35 cellular contexts compared by ENCODE assay signal in genomic region chr15:89668174-89668573, GRCh38. TPM values are rescaled to one million over a fixed set of nuclear protein-coding genes. Genes with fewer than 3 reads are reported as not detected.
"Had no signal": no experiment of that assay in that cellular context is flagged by ENCODE, and none has a peak within 500 bp of the region (broad histone marks: within the 10 kb centered on the region; RNA-seq: fewer than 3 reads in every experiment).

No MANE protein-coding gene starts in this region.

- ATAC-seq: activated CD4-positive, alpha-beta T cell treated with anti-CD3 and anti-CD28 coated beads for 36 hours; activated CD4-positive, CD25-positive, alpha-beta regulatory T cell treated with anti-CD3 and anti-CD28 coated beads, Interleukin-2, amount 50 U/mL, for 24 hours; activated CD8-positive, alpha-beta memory T cell treated with anti-CD3 and anti-CD28 coated beads, Interleukin-2, amount 10 ng/mL, durations not matched to agents 7 days and 5 days; activated CD8-positive, alpha-beta T cell treated with anti-CD3 and anti-CD28 coated beads, Interleukin-2, amount 10 ng/mL, durations not matched to agents 7 days and 5 days; body of pancreas; WTC11 had no signal

- H3K9me3 ChIP-seq: adrenal gland, body of pancreas, breast epithelium had no signal

- H3K27me3 ChIP-seq: adrenal gland, body of pancreas, brain microvascular endothelial cell, breast epithelium had no signal

- FAIRE-seq: astrocyte, colon, TTC549 had no signal

- H3K27ac ChIP-seq: adrenal gland, body of pancreas, brain microvascular endothelial cell, breast epithelium, WERI-Rb-1 had no signal

- H3K4me3 ChIP-seq: adrenal gland, body of pancreas, breast epithelium had no signal

- H3K36me3 ChIP-seq: adrenal gland, brain microvascular endothelial cell, breast epithelium, WERI-Rb-1 had no signal

- DNase-seq: activated CD4-positive, alpha-beta memory T cell treated with anti-CD3 and anti-CD28 coated beads, Interleukin-2, amount 10 ng/mL, durations not matched to agents 7 days and 5 days; activated CD4-positive, alpha-beta T cell treated with anti-CD3 and anti-CD28 coated beads for 1 hour; activated CD4-positive, alpha-beta T cell treated with anti-CD3 and anti-CD28 coated beads for 36 hours; activated CD4-positive, alpha-beta T cell treated with anti-CD3 and anti-CD28 coated beads for 48 hours; activated CD4-positive, alpha-beta T cell treated with anti-CD3 and anti-CD28 coated beads, Interleukin-2, amount 10 ng/mL, durations not matched to agents 7 days and 5 days; activated CD4-positive, alpha-beta T cell treated with anti-CD3 and anti-CD28 coated beads, Interleukin-2, amount 50 U/mL, for 48 hours; activated CD4-positive, CD25-positive, alpha-beta regulatory T cell; activated CD8-positive, alpha-beta memory T cell treated with anti-CD3 and anti-CD28 coated beads for 24 hours; activated CD8-positive, alpha-beta memory T cell treated with anti-CD3 and anti-CD28 coated beads, Interleukin-2, amount 10 ng/mL, durations not matched to agents 7 days and 5 days; activated CD8-positive, alpha-beta memory T cell treated with anti-CD3 and anti-CD28 coated beads, Interleukin-2, amount 50 U/mL, for 48 hours; activated CD8-positive, alpha-beta T cell treated with anti-CD3 and anti-CD28 coated beads, Interleukin-2, amount 10 ng/mL, durations not matched to agents 7 days and 5 days; activated effector memory CD4-positive, alpha-beta T cell treated with Interleukin-2 at 50 U/mL for 16 hours; activated gamma-delta T cell; activated naive CD4-positive, alpha-beta T cell treated with anti-CD3 and anti-CD28 coated beads, Interleukin-2, amount 10 ng/mL, durations not matched to agents 7 days and 5 days; activated naive CD4-positive, alpha-beta T cell treated with Interleukin-2 at 50 U/mL for 16 hours; activated T-cell treated with anti-CD3 and anti-CD28 coated beads, Interleukin-2, amount 50 U/mL, for 24 hours; activated T-cell treated with anti-CD3 and anti-CD28 coated beads, Interleukin-2, amount 50 U/mL, for 48 hours; adrenal gland; amniotic stem cell; aorta; body of pancreas; brain microvascular endothelial cell; central memory CD4-positive, alpha-beta T cell; T-helper 1 cell; T-helper 2 cell; T-helper 9 cell; WERI-Rb-1 had no signal

RNA-seq across cellular contexts. Expression of gene PLIN1, which starts 11.0 kb away (rescaled TPM):
- total RNA-seq: activated CD8-positive, alpha-beta T cell treated with anti-CD3 and anti-CD28 coated beads, Interleukin-2, amount 10 ng/mL, durations not matched to agents 7 days and 5 days; activated T-helper 2 cell treated with anti-CD3 and anti-CD28 coated beads, Interferon-gamma antibody, Interleukin-2, Interleukin-4, amounts not matched to agents 10 μg/mL and 5 μg/mL and 100 μg/mL, durations not matched to agents 14 hours and 24 hours and 36 hours had no signal

RNA-seq across cellular contexts. Expression of gene WDR93, which starts 22.4 kb away (rescaled TPM):
- total RNA-seq: activated CD4-positive, alpha-beta memory T cell treated with anti-CD3 and anti-CD28 coated beads, Interleukin-2, amount 10 ng/mL, durations not matched to agents 7 days and 5 days; activated CD4-positive, alpha-beta T cell treated with anti-CD3 and anti-CD28 coated beads for 36 hours; activated CD4-positive, alpha-beta T cell treated with anti-CD3 and anti-CD28 coated beads, Interleukin-2, amount 10 ng/mL, durations not matched to agents 7 days and 5 days; activated CD8-positive, alpha-beta memory T cell treated with anti-CD3 and anti-CD28 coated beads, Interleukin-2, amount 10 ng/mL, durations not matched to agents 7 days and 5 days; activated CD8-positive, alpha-beta T cell treated with anti-CD3 and anti-CD28 coated beads, Interleukin-2, amount 10 ng/mL, durations not matched to agents 7 days and 5 days; activated T-helper 2 cell treated with anti-CD3 and anti-CD28 coated beads, Interferon-gamma antibody, Interleukin-2, Interleukin-4, amounts not matched to agents 10 μg/mL and 5 μg/mL and 100 μg/mL, durations not matched to agents 14 hours and 24 hours and 36 hours; aorta; astrocyte; cardiac septum; WTC11 had no signal
